ENCODE assay signal across 10 cellular contexts in the genomic region with DNA sequence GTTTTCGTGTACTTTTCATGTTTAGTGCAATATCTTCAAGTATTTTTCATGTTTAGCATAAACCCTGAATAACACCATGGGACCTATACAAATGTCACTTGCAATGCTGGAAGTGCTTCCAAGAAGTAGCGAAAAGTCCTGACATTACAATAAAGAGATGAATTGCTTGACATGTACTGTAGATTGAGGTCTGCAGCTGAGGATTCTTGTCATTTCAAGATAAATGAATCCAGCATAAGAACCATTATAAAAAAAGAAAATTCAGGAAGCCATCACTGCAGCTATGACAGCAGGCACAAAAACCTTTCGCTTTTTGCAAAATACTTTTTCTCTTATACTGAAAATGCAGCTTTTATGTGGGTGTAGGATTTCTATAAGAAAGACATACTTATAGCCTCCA.
"Had no signal": no experiment of that assay in that cellular context is flagged by ENCODE, and none has a peak within 500 bp of the region (broad histone marks: within the 10 kb centered on the region; RNA-seq: fewer than 3 reads in every experiment).

No MANE protein-coding gene starts in this region.

- H2AFZ ChIP-seq: GM23248, GM23338 had no signal

- H3K27ac ChIP-seq: GM23248 had no signal

- DNase-seq: GM23248, GOT3, H9, HCEC 1CT, HFFc6 had no signal

- H3K9me3 ChIP-seq: HAP-1 had no signal

- ATAC-seq: GM23338, HCT116 had no signal

- H3K36me3 ChIP-seq: HAP-1 had no signal

- H3K4me3 ChIP-seq: GM23248, GM23338, HAP-1 had no signal

- FAIRE-seq: H1, H54 had no signal

- H3K4me2 ChIP-seq: GM23338 had no signal

- H3K9ac ChIP-seq: GM23248 had no signal
